ENCODE assay signal across 30 cellular contexts in genomic region chr13:20222553-20222952, GRCh38. TPM values are rescaled to one million over a fixed set of nuclear protein-coding genes. Genes with fewer than 3 reads are reported as not detected.
"Had no signal": no experiment of that assay in that cellular context is flagged by ENCODE, and none has a peak within 500 bp of the region (broad histone marks: within the 10 kb centered on the region; RNA-seq: fewer than 3 reads in every experiment).

No MANE protein-coding gene starts in this region.

- ATAC-seq: activated CD4-positive, alpha-beta T cell treated with anti-CD3 and anti-CD28 coated beads for 36 hours; activated CD8-positive, alpha-beta T cell treated with anti-CD3 and anti-CD28 coated beads for 36 hours; effector memory CD8-positive, alpha-beta T cell; gastroesophageal sphincter; heart right ventricle had no signal

- H3K27ac ChIP-seq: brain microvascular endothelial cell, esophagus muscularis mucosa, gastroesophageal sphincter, heart right ventricle, hepatocyte had no signal

- H3K4me2 ChIP-seq: hepatocyte had no signal

- H3K9me3 ChIP-seq: esophagus muscularis mucosa, gastroesophageal sphincter, heart right ventricle had no signal

- H3K4me1 ChIP-seq: esophagus muscularis mucosa, gastroesophageal sphincter had no signal

- H3K4me1 Mint-ChIP-seq: central memory CD8-positive, alpha-beta T cell had no signal

- H3K36me3 ChIP-seq: brain microvascular endothelial cell, esophagus muscularis mucosa, gastroesophageal sphincter, heart right ventricle had no signal

- H3K27me3 ChIP-seq: brain microvascular endothelial cell, hepatocyte had no signal

- H3K27me3 Mint-ChIP-seq: activated CD4-positive, alpha-beta T cell treated with anti-CD3 and anti-CD28 coated beads for 36 hours; activated naive CD8-positive, alpha-beta T cell had no signal

- H2AFZ ChIP-seq: hepatocyte had no signal

- H3K4me3 Mint-ChIP-seq: activated CD4-positive, alpha-beta T cell treated with anti-CD3 and anti-CD28 coated beads for 36 hours; activated CD4-positive, alpha-beta T cell treated with anti-CD3 and anti-CD28 coated beads, Interleukin-2, amount 10 ng/mL, durations not matched to agents 24 days and 14 days; activated CD8-positive, alpha-beta T cell treated with anti-CD3 and anti-CD28 coated beads for 36 hours; activated naive CD8-positive, alpha-beta T cell; central memory CD8-positive, alpha-beta T cell; effector memory CD8-positive, alpha-beta T cell had no signal

- H3K9me3 Mint-ChIP-seq: activated CD8-positive, alpha-beta T cell treated with anti-CD3 and anti-CD28 coated beads for 36 hours; central memory CD8-positive, alpha-beta T cell; effector memory CD8-positive, alpha-beta T cell had no signal

- H3K27ac Mint-ChIP-seq: activated CD4-positive, alpha-beta T cell treated with anti-CD3 and anti-CD28 coated beads for 36 hours; activated CD4-positive, alpha-beta T cell treated with anti-CD3 and anti-CD28 coated beads, Interleukin-2, amount 10 ng/mL, durations not matched to agents 24 days and 14 days; activated CD8-positive, alpha-beta T cell treated with anti-CD3 and anti-CD28 coated beads for 36 hours; activated naive CD8-positive, alpha-beta T cell; effector memory CD8-positive, alpha-beta T cell had no signal

- DNase-seq: activated CD4-positive, alpha-beta T cell treated with anti-CD3 and anti-CD28 coated beads for 36 hours; activated CD4-positive, alpha-beta T cell treated with anti-CD3 and anti-CD28 coated beads, Interleukin-2, amount 50 U/mL, for 48 hours; activated CD4-positive, CD25-positive, alpha-beta regulatory T cell; activated CD4-positive, CD25-positive, alpha-beta regulatory T cell treated with anti-CD3 and anti-CD28 coated beads, Interleukin-2, amount 50 U/mL, for 72 hours; activated CD8-positive, alpha-beta memory T cell treated with anti-CD3 and anti-CD28 coated beads for 24 hours; activated CD8-positive, alpha-beta T cell treated with anti-CD3 and anti-CD28 coated beads for 36 hours; activated effector memory CD4-positive, alpha-beta T cell treated with Interleukin-2 at 50 U/mL for 16 hours; activated gamma-delta T cell treated with Interleukin-2 at 50 U/mL for 16 hours; activated naive CD4-positive, alpha-beta T cell treated with anti-CD3 and anti-CD28 coated beads, Interleukin-2, amount 50 U/mL, for 16 hours; activated naive CD4-positive, alpha-beta T cell treated with Interleukin-2 at 50 U/mL for 16 hours; activated T-cell treated with anti-CD3 and anti-CD28 coated beads, Interleukin-2, amount 50 U/mL, for 48 hours; amniotic stem cell; anterior cingulate cortex; brain microvascular endothelial cell; cortex of kidney; dermis blood vessel endothelial cell; effector CD4-positive, alpha-beta T cell; effector memory CD8-positive, alpha-beta T cell; erythroblast; foreskin melanocyte; heart right ventricle had no signal

- H3K4me3 ChIP-seq: esophagus muscularis mucosa, gastroesophageal sphincter, heart right ventricle, hepatocyte had no signal

RNA-seq across cellular contexts. Expression of gene GJB6, which starts 9.6 kb away (rescaled TPM):
- total RNA-seq: astrocyte, cardiac septum, dermis blood vessel endothelial cell, esophagus muscularis mucosa, glomerular endothelial cell had no signal

RNA-seq across cellular contexts. Expression of gene GJB2, which starts 29.8 kb away (rescaled TPM):
- total RNA-seq: glomerular endothelial cell had no signal
